In the genomic region with DNA sequence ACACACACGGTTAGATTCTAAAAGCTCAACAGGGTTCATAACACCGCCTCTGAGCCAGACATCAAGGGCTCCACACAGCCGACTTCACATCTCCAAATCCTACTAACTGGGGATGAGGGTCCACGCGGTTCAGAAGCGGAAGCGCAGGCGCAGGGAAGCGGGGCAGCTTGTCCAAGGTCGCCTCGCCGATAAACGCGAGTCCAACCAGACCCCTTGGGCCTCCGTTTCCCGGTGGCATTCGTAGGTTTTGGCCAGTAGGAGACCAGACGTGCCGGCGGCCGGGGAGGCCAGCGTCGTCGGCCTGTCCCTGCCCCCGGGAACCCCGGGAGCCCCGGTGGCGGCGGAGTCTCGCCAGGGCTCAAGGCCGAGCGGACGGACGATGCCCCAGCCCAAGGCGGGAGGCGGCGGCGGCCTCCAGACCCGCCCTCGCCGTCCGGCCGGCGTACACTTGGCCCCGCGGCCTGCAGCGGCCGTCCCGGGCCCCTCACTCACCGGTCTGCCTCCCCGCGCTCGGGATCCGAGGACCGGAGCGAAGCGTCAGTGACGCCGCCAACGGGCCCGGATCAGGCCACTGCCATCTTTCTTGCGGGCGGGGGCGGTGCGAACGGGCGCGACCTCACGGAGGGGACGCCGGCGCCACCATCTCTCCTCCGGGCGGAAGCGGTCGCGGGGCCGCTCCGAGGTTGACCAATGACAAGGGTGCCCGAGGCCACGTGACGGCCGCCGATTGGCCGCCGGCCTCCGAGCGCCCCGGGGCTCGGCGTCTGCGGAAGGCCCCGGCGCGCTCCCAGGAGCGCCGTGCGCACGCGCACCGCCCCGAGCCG, we compare ENCODE assay signal across 8 cellular contexts. TPM values are rescaled to one million over a fixed set of nuclear protein-coding genes. Genes with fewer than 3 reads are reported as not detected.
DNase-seq lines count a peak whose midpoint lies in the region; ATAC-seq and TF ChIP-seq lines count a peak whose summit lies in the region.

A gene with protein sequence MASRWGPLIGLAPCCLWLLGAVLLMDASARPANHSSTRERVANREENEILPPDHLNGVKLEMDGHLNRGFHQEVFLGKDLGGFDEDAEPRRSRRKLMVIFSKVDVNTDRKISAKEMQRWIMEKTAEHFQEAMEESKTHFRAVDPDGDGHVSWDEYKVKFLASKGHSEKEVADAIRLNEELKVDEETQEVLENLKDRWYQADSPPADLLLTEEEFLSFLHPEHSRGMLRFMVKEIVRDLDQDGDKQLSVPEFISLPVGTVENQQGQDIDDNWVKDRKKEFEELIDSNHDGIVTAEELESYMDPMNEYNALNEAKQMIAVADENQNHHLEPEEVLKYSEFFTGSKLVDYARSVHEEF (minus strand): TSS at position 602 of the 824 bp plus-strand sequence. CDS start 3,229 bp downstream, outside the sequence.

- DNase-seq in AG09319 (ENCODE audit: extremely low read depth, low read depth) (peak; percentile 92), NCI-H345 treated with DMSO at 0.1 percent for 48 hours (lab: John Stamatoyannopoulos, UW; ENCODE audit: unreplicated experiment) (peak; percentile 90), caudate nucleus (lab: John Stamatoyannopoulos, UW) (peak; percentile 38 to 97 (median 93)), immature natural killer cell (peak; percentile 96 to 97 (median 97)), smooth muscle cell of the brain vasculature (ENCODE audit: low read depth, low spot score) (peak; percentile 91)
- DNase-seq in activated CD4-positive, CD25-positive, alpha-beta regulatory T cell (lab: John Stamatoyannopoulos, UW), result peak; percentile 85 to 96 (median 95)

- ATAC-seq in GM19035 (IDR thresholded peaks at IDR 0.05; ENCODE audit: unreplicated experiment) (peak; percentile 88), HG03342 (IDR thresholded peaks at IDR 0.05; ENCODE audit: unreplicated experiment) (peak; percentile 92)

- peaks cover 36 to 42% of the 10 kb centered on the region in 2 donors for H3K4me1 Mint-ChIP-seq in immature natural killer cell

- H3K4me3 Mint-ChIP-seq in immature natural killer cell, result peak within 1 kb of the TSS; percentile 90 to 95 (median 92)

- H3K36me3 Mint-ChIP-seq in immature natural killer cell, result peaks cover 0 to 10% (median 0%) of the 10 kb centered on the region in 3 donors

- TF ChIP-seq CTCF in AG09319 (IDR thresholded peaks at IDR 0.05; ENCODE audit: low read depth, low read length), result no peak

- H3K9me3 Mint-ChIP-seq in immature natural killer cell, result no peaks in the 10 kb centered on the region

- H3K27ac ChIP-seq in caudate nucleus (ENCODE audit: low read depth, low read length), result peak within 1 kb of the TSS; percentile 82

- peaks cover 8 to 21% (median 14%) of the 10 kb centered on the region in 3 donors for H3K27me3 Mint-ChIP-seq in immature natural killer cell (ENCODE audit: low read depth in 3 of 3)

- H3K27ac Mint-ChIP-seq in immature natural killer cell, result peak within 1 kb of the TSS; percentile 85 to 93 (median 91)

RNA-seq across cellular contexts. Expression of the gene that starts here (rescaled TPM):
- 100 to 1,000 TPM; 157 to 240 (median 194) TPM for polyA plus RNA-seq in immature natural killer cell

Comparison
In these comparisons a context has a peak if more than half of its experiments do, and no peak if none do; other contexts are left out.
1. Peak in every context shown above with its lines: DNase-seq, ATAC-seq and H3K27ac ChIP-seq.